Comparison of ENCODE assay signal across 1 cellular context in the genomic region with DNA sequence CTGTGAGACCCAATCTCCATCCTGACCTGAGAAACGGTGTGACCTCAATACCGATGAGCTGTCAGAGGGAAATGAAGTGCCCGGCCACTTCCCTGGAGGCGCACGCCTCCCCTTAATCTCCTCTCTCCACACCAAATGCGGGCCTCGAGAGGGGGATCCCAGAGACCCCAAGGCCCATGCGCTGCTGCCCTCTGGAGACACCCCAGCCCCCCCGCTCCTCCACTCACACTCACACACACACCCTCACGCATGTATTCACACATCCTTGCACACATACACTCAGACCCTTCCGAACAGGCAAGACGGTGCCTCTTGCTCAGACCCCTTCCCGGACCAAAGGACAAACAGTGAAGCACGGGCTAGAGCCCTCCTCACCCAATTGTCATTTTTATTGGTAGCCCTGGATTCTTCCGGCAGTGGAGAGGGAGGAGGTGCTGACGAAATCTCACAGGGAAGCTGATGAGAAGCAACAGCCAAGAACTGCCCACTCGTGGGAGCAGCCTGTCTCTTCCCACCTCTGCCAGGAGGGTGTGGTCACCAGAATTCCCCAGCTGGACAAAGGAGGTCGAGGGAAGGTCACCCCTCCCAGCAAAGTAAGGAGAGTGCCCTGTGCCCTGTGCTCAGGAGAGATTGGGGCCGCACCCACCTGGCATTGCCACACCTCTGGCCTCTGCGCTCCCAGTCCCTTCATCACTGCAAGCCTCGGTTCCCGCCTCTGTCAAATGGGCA.
TF ChIP-seq lines count a peak whose summit lies in the region.

No MANE protein-coding gene starts in this region.

TF ChIP-seq in IMR-90, 13 proteins besides CTCF, POLR2A, EP300 and RAD21:
- TF ChIP-seq MAZ (IDR thresholded peaks at IDR 0.05; ENCODE audit: borderline replicate concordance, low read depth, low read length) = no peak
- TF ChIP-seq NFE2L2 (IDR thresholded peaks at IDR 0.05; ENCODE audit: low read depth, low read length) = no peak
